In genomic region chr2:227466887-227467285, GRCh38 we compare ENCODE assay signal across 11 cellular contexts. TPM values are rescaled to one million over a fixed set of nuclear protein-coding genes. Genes with fewer than 3 reads are reported as not detected.
DNase-seq lines count a peak whose midpoint lies in the region; ATAC-seq, FAIRE-seq and TF ChIP-seq lines count a peak whose summit lies in the region.
"Had no signal": no experiment of that assay in that cellular context is flagged by ENCODE, and none has a peak within 500 bp of the region (broad histone marks: within the 10 kb centered on the region; RNA-seq: fewer than 3 reads in every experiment).

No MANE protein-coding gene starts in this region.

- H3K9me3 ChIP-seq in RWPE2 (ENCODE audit: severe bottlenecking) (no peaks in the 10 kb centered on the region), small intestine (ENCODE audit: control insufficient read depth, low read depth) (no peaks in the 10 kb centered on the region)

- intact Hi-C loops in activated CD4-positive, alpha-beta memory T cell treated with anti-CD3 and anti-CD28 coated beads for 36 hours (cut with micrococcal nuclease), result no loop called here

- H3K27me3 ChIP-seq in RWPE2 (ENCODE audit: insufficient read depth, poor library complexity, severe bottlenecking) (no peaks in the 10 kb centered on the region), small intestine (ENCODE audit: control insufficient read depth in 2 of 2, insufficient read depth in 2 of 2, low read length in 2 of 2) (no peaks in the 10 kb centered on the region)

- H3K36me3 Mint-ChIP-seq in activated CD4-positive, alpha-beta memory T cell treated with anti-CD3 and anti-CD28 coated beads for 36 hours, result peaks cover 2% of the 10 kb centered on the region
- no peaks in the 10 kb centered on the region for H3K36me3 Mint-ChIP-seq in activated CD4-positive, alpha-beta memory T cell treated with anti-CD3 and anti-CD28 coated beads, Interleukin-2, amount 10 ng/mL, durations not matched to agents 7 days and 5 days (ENCODE audit: low read depth)

- no peaks in the 10 kb centered on the region for H3K27me3 Mint-ChIP-seq in activated CD4-positive, alpha-beta memory T cell treated with anti-CD3 and anti-CD28 coated beads for 36 hours
- H3K27me3 Mint-ChIP-seq in activated CD4-positive, alpha-beta memory T cell treated with anti-CD3 and anti-CD28 coated beads, Interleukin-2, amount 10 ng/mL, durations not matched to agents 7 days and 5 days, result no peaks in the 10 kb centered on the region

- no peak for FAIRE-seq in small intestine (lab: Jason Lieb, UNC)

- H3K36me3 ChIP-seq in RWPE2 (ENCODE audit: low read depth) (no peaks in the 10 kb centered on the region), small intestine (ENCODE audit: control insufficient read depth in 2 of 2, insufficient read depth in 2 of 2, low read length in 2 of 2) (no peaks in the 10 kb centered on the region)

- 80 to 95% (median 94%) methylated on average over 4 of the region's 4 CpGs for WGBS in small intestine, 3 donors

- H3K4me3 Mint-ChIP-seq in activated CD4-positive, alpha-beta memory T cell treated with anti-CD3 and anti-CD28 coated beads for 36 hours, result no peak overlapping the region
- H3K4me3 Mint-ChIP-seq in activated CD4-positive, alpha-beta memory T cell treated with anti-CD3 and anti-CD28 coated beads, Interleukin-2, amount 10 ng/mL, durations not matched to agents 7 days and 5 days, result no peak overlapping the region

- POLR2A ChIA-PET in activated CD4-positive, alpha-beta memory T cell treated with anti-CD3 and anti-CD28 coated beads for 36 hours (lab: Charles Lee), result interaction anchor here (1.2 kb wide), 1 partner anchor 56 kb away, joined by 4 read pairs; no protein-coding TSS in a partner anchor
- POLR2A ChIA-PET in activated CD4-positive, alpha-beta memory T cell treated with anti-CD3 and anti-CD28 coated beads, Interleukin-2, amount 10 ng/mL, durations not matched to agents 7 days and 5 days (lab: Charles Lee), result no interaction called here

- H3K4me1 ChIP-seq in RWPE2 (ENCODE audit: insufficient read depth, poor library complexity, severe bottlenecking) (peaks cover 12% of the 10 kb centered on the region), small intestine (ENCODE audit: control insufficient read depth in 2 of 2, insufficient read depth in 1 of 2, low read depth in 1 of 2, low read length in 1 of 2) (peaks cover 5 to 11% of the 10 kb centered on the region in 2 donors)
- H3K4me1 ChIP-seq: parathyroid adenoma had no signal

- H3K27ac Mint-ChIP-seq in activated CD4-positive, alpha-beta memory T cell treated with anti-CD3 and anti-CD28 coated beads for 36 hours, result peak overlapping the region; percentile 76
- no peak overlapping the region for H3K27ac Mint-ChIP-seq in activated CD4-positive, alpha-beta memory T cell treated with anti-CD3 and anti-CD28 coated beads, Interleukin-2, amount 10 ng/mL, durations not matched to agents 7 days and 5 days

- ATAC-seq in RWPE2 (ENCODE audit: low read depth), result no peak; the same call in 2 of the 3 replicates

- no peak for DNase-seq in activated CD4-positive, alpha-beta memory T cell treated with anti-CD3 and anti-CD28 coated beads for 36 hours
- no peak for DNase-seq in activated CD4-positive, alpha-beta memory T cell treated with anti-CD3 and anti-CD28 coated beads, Interleukin-2, amount 10 ng/mL, durations not matched to agents 7 days and 5 days
- DNase-seq in RWPE2 (ENCODE audit: low spot score) (no peak), epithelial cell of esophagus (ENCODE audit: low read depth) (peak; percentile 68), small intestine (no peak), AG08395 (ENCODE audit: low spot score) (no peak), NCI-H2081 (lab: John Stamatoyannopoulos, UW) (no peak), amygdala (lab: John Stamatoyannopoulos, UW) (no peak)
- DNase-seq: activated gamma-delta T cell treated with Interleukin-2 at 50 U/mL for 16 hours, DMS79 had no signal

- CTCF ChIA-PET in activated CD4-positive, alpha-beta memory T cell treated with anti-CD3 and anti-CD28 coated beads for 36 hours (lab: Charles Lee), result no interaction called here
- CTCF ChIA-PET in activated CD4-positive, alpha-beta memory T cell treated with anti-CD3 and anti-CD28 coated beads, Interleukin-2, amount 10 ng/mL, durations not matched to agents 7 days and 5 days (lab: Charles Lee), result no interaction called here

- no peak overlapping the region for H3K4me3 ChIP-seq in RWPE2 (ENCODE audit: severe bottlenecking)
- no peak overlapping the region for H3K4me3 ChIP-seq in epithelial cell of esophagus (ENCODE audit: low read length)
- no peak overlapping the region for H3K4me3 ChIP-seq in small intestine (ENCODE audit: low read depth in 1 of 2, low read length in 2 of 2)

- no peaks in the 10 kb centered on the region for H3K9me3 Mint-ChIP-seq in activated CD4-positive, alpha-beta memory T cell treated with anti-CD3 and anti-CD28 coated beads for 36 hours
- H3K9me3 Mint-ChIP-seq in activated CD4-positive, alpha-beta memory T cell treated with anti-CD3 and anti-CD28 coated beads, Interleukin-2, amount 10 ng/mL, durations not matched to agents 7 days and 5 days, result no peaks in the 10 kb centered on the region

- H3K4me1 Mint-ChIP-seq in activated CD4-positive, alpha-beta memory T cell treated with anti-CD3 and anti-CD28 coated beads for 36 hours (ENCODE audit: low read depth), result peaks cover 69% of the 10 kb centered on the region
- peaks cover 46% of the 10 kb centered on the region for H3K4me1 Mint-ChIP-seq in activated CD4-positive, alpha-beta memory T cell treated with anti-CD3 and anti-CD28 coated beads, Interleukin-2, amount 10 ng/mL, durations not matched to agents 7 days and 5 days

- TF ChIP-seq CTCF in RWPE2 (IDR thresholded peaks at IDR 0.05; ENCODE audit: poor library complexity, severe bottlenecking), result no peak
- no peak for TF ChIP-seq CTCF in epithelial cell of esophagus (IDR thresholded peaks at IDR 0.05; ENCODE audit: insufficient read depth, low read depth, low read length, missing control alignments)

- peak overlapping the region; percentile 67 for H3K27ac ChIP-seq in RWPE2 (ENCODE audit: poor library complexity, severe bottlenecking)
- peak overlapping the region; percentile 52 to 58 for H3K27ac ChIP-seq in small intestine (ENCODE audit: low read depth in 1 of 2, low read length in 1 of 2)
- H3K27ac ChIP-seq: parathyroid adenoma had no signal

RNA-seq across cellular contexts. Expression of gene AGFG1, which starts 5.1 kb away (rescaled TPM):
- total RNA-seq in activated CD4-positive, alpha-beta memory T cell treated with anti-CD3 and anti-CD28 coated beads for 36 hours, result 100 to 1,000 TPM; 119 to 127 TPM
- 10 to 100 TPM; 59.7 to 64.0 TPM for total RNA-seq in activated CD4-positive, alpha-beta memory T cell treated with anti-CD3 and anti-CD28 coated beads, Interleukin-2, amount 10 ng/mL, durations not matched to agents 7 days and 5 days
- polyA plus RNA-seq in small intestine, result 10 to 100 TPM; 45.3 to 59.4 (median 58.4) TPM
